In the genomic region with DNA sequence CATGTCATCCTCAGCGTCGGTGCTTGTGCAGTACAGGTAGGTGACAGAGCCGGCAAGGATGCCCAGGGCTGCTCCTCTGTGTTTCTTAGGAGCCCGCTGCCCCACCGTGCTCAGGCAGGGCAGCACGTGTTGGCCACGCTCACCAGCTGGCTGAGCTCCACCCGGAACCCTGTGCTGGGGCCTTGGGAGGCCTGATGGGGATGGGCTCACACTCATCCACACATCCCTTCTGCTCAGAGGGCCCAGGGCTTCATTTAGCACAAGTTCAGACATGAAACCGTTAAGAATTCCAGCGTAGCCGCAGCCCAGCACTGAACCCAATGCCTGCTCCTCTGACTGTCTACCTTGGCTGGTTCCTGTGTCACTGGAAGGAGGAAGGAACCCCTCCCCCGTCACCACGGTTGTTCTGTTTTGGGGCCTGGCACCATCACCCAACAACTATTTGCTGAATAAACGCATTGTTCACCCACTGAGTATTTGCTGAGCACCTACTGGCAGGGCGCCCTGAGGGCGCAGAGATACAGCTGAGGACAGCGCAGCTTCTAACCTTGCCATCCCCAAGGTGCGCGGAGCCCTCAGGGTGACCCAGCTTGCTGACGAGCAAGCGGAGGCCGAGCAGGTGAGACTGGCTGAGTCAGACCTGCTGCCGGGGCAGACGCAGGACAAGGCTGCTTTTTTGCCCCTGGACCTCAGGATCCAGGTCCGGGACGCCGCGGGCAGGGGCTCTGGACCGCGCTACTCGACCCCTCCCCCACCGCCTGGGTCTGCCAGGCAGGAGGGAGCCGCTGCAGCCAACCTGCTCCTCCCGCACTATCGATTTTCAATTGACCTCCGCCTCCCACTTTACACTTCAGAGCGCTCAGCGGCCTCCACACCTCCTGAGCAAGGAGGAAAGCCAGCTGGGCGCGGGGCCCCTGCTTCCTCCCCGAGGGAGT, we compare ENCODE assay signal across 13 cellular contexts. TPM values are rescaled to one million over a fixed set of nuclear protein-coding genes. Genes with fewer than 3 reads are reported as not detected.
DNase-seq lines count a peak whose midpoint lies in the region; ATAC-seq and TF ChIP-seq lines count a peak whose summit lies in the region.
"Had no signal": no experiment of that assay in that cellular context is flagged by ENCODE, and none has a peak within 500 bp of the region (broad histone marks: within the 10 kb centered on the region; RNA-seq: fewer than 3 reads in every experiment).

No MANE protein-coding gene starts in this region.

- H2AFZ ChIP-seq in PC-9: 0 out of 2 replicates have a peak overlapping the region, but pooled peaks have one; percentile 50

- H3K4me1 Mint-ChIP-seq in progenitor cell of endocrine pancreas (ENCODE audit: low read depth) (peaks cover 10% of the 10 kb centered on the region), Caco-2 (ENCODE audit: low read depth, unreplicated experiment) (no peaks in the 10 kb centered on the region)

- no peaks in the 10 kb centered on the region for H3K9me2 ChIP-seq in PC-9 (ENCODE audit: insufficient read depth)

- H3K27me3 Mint-ChIP-seq in progenitor cell of endocrine pancreas (peaks cover 48% of the 10 kb centered on the region), Caco-2 (ENCODE audit: insufficient read depth, unreplicated experiment) (peaks cover 18% of the 10 kb centered on the region)
- H3K27me3 Mint-ChIP-seq: stimulated activated naive CD8-positive, alpha-beta T cell treated with anti-CD3 and anti-CD28 coated beads, Interleukin-15, Interleukin-2, amounts not matched to agents 100 ng/mL and 50 ng/mL, for 24 hours had no signal

- H3K9me3 ChIP-seq in PC-9 (ENCODE audit: insufficient read depth, low read depth) (no peaks in the 10 kb centered on the region), Caco-2 (no peaks in the 10 kb centered on the region; the same call in 1 of the 2 replicates)
- H3K9me3 ChIP-seq: neutrophil had no signal

- no peaks in the 10 kb centered on the region for H3K79me2 ChIP-seq in PC-9 (ENCODE audit: low read depth)

- H3K27ac Mint-ChIP-seq in progenitor cell of endocrine pancreas (no peak overlapping the region), Caco-2 (ENCODE audit: unreplicated experiment) (no peak overlapping the region)
- H3K27ac Mint-ChIP-seq: stimulated activated naive CD8-positive, alpha-beta T cell treated with anti-CD3 and anti-CD28 coated beads, Interleukin-15, Interleukin-2, amounts not matched to agents 100 ng/mL and 50 ng/mL, for 24 hours had no signal

- no peak for TF ChIP-seq CTCF in PC-9 (conservative IDR thresholded peaks at IDR 0.05)
- TF ChIP-seq CTCF in progenitor cell of endocrine pancreas (IDR thresholded peaks at IDR 0.05; ENCODE audit: unreplicated experiment): no peak
- TF ChIP-seq CTCF in Caco-2 (IDR thresholded peaks at IDR 0.05; ENCODE audit: insufficient read depth in 1 of 2, low read depth in 1 of 2, low read length in 1 of 2, severe bottlenecking in 1 of 2, unreplicated experiment in 1 of 2): no peak

- H3K4me3 Mint-ChIP-seq in progenitor cell of endocrine pancreas (ENCODE audit: low read depth): peak overlapping the region; percentile 53
- no peak overlapping the region for H3K4me3 Mint-ChIP-seq in Caco-2 (ENCODE audit: unreplicated experiment)
- H3K4me3 Mint-ChIP-seq: stimulated activated naive CD8-positive, alpha-beta T cell treated with anti-CD3 and anti-CD28 coated beads, Interleukin-15, Interleukin-2, amounts not matched to agents 100 ng/mL and 50 ng/mL, for 24 hours had no signal

- intact Hi-C loops in PC-9 (cut with micrococcal nuclease; ENCODE audit: unreplicated experiment): no loop called here
- intact Hi-C loops in Caco-2 (cut with micrococcal nuclease; ENCODE audit: unreplicated experiment): no loop called here
- intact Hi-C loops in left colon (cut with DNase I, micrococcal nuclease): no loop called here

- H4K20me1 ChIP-seq in PC-9 (ENCODE audit: insufficient read depth): no peaks in the 10 kb centered on the region

- peak overlapping the region; percentile 56 for H3K4me2 ChIP-seq in PC-9

- no peak overlapping the region for H3K27ac ChIP-seq in PC-9
- H3K27ac ChIP-seq: neutrophil had no signal

- H3K36me3 ChIP-seq in PC-9 (ENCODE audit: low read depth) (no peaks in the 10 kb centered on the region), Caco-2 (ENCODE audit: control insufficient read depth, insufficient read depth, low read length) (no peaks in the 10 kb centered on the region)
- H3K36me3 ChIP-seq: neutrophil had no signal

- H3K4me1 ChIP-seq in PC-9 (replicated peaks; ENCODE audit: insufficient read depth) (no peaks in the 10 kb centered on the region), Caco-2 (no peaks in the 10 kb centered on the region)

- H3K36me3 Mint-ChIP-seq in progenitor cell of endocrine pancreas (ENCODE audit: insufficient read depth) (no peaks in the 10 kb centered on the region), Caco-2 (ENCODE audit: insufficient read depth, unreplicated experiment) (no peaks in the 10 kb centered on the region)

- H3K9me3 Mint-ChIP-seq in progenitor cell of endocrine pancreas (ENCODE audit: low read depth): no peaks in the 10 kb centered on the region
- no peaks in the 10 kb centered on the region for H3K9me3 Mint-ChIP-seq in Caco-2 (ENCODE audit: unreplicated experiment)
- H3K9me3 Mint-ChIP-seq: stimulated activated naive CD8-positive, alpha-beta T cell treated with anti-CD3 and anti-CD28 coated beads, Interleukin-15, Interleukin-2, amounts not matched to agents 100 ng/mL and 50 ng/mL, for 24 hours had no signal

- ATAC-seq in GM21786 (IDR thresholded peaks at IDR 0.05; ENCODE audit: unreplicated experiment) (no peak), left colon (no peak)

- CTCF ChIA-PET in PC-9 (lab: Charles Lee) (no interaction called here), Caco-2 (lab: Charles Lee) (no interaction called here)

- BruUV-seq in PC-9 (replicated peaks; lab: Mats Ljungman, UMichigan) (no TSS peak), Caco-2 (replicated peaks; lab: Mats Ljungman, UMichigan) (no TSS peak)

- POLR2A ChIA-PET in PC-9 (lab: Charles Lee; ENCODE audit: unreplicated experiment): interaction anchor here (0.6 kb wide), 1 partner anchor 530 kb away, joined by 12 read pairs; no protein-coding TSS in a partner anchor
- POLR2A ChIA-PET in Caco-2 (lab: Charles Lee): no interaction called here

- peaks cover 5% of the 10 kb centered on the region; the same call in 1 of the 2 replicates for H3F3A ChIP-seq in PC-9 (ENCODE audit: insufficient read depth, low read depth)

- H3K27me3 ChIP-seq in PC-9 (ENCODE audit: insufficient read depth, low read depth) (no peaks in the 10 kb centered on the region), Caco-2 (replicated peaks; ENCODE audit: control insufficient read depth, insufficient read depth, low read length) (no peaks in the 10 kb centered on the region; the same call in 1 of the 2 replicates)
- H3K27me3 ChIP-seq: neutrophil had no signal

- H3K4me3 ChIP-seq in PC-9 (no peak overlapping the region), Caco-2 (ENCODE audit: low read depth, low read length) (no peak overlapping the region)

- peak; percentile 14 for DNase-seq in DMS79 treated with DMSO at 0.1 percent for 48 hours (lab: John Stamatoyannopoulos, UW)
- no peak for DNase-seq in DMS79 (lab: John Stamatoyannopoulos, UW)
- DNase-seq in PC-9: peak in 1 of 2 experiments; percentile 70
- peak; percentile 57 for DNase-seq in iPS DF 19.7 (ENCODE audit: low read depth, low spot score)
- DNase-seq in progenitor cell of endocrine pancreas (ENCODE audit: low spot score, unreplicated experiment): peak; percentile 54
- no peak for DNase-seq in Caco-2
- no peak for DNase-seq in left colon
- DNase-seq: 8988T, DND-41, NCI-H1930 had no signal

RNA-seq across cellular contexts. Expression of a gene that starts 50.6 kb away (rescaled TPM):
- total RNA-seq in PC-9 (2021): not detected in 2 replicates
- 0.75 and 1.5 TPM in 2 replicates for total RNA-seq in progenitor cell of endocrine pancreas
- not detected in 2 replicates for total RNA-seq in Caco-2 (2022)
- 1 to 10 TPM; 1.5 to 1.6 TPM for total RNA-seq in left colon

Comparison
In these comparisons a context has a peak if more than half of its experiments do, and no peak if none do; other contexts are left out.
1. DNase-seq: peak in DMS79 treated with DMSO at 0.1 percent for 48 hours (single experiment), iPS DF 19.7 (single experiment) and progenitor cell of endocrine pancreas (single experiment); none in DMS79 (single experiment), Caco-2 (0 of 2) and left colon (0 of 2).